Comparison of ENCODE assay signal across 9 cellular contexts in genomic region chr17:17840751-17841591, GRCh38. TPM values are rescaled to one million over a fixed set of nuclear protein-coding genes. Genes with fewer than 3 reads are reported as not detected.
DNase-seq lines count a peak whose midpoint lies in the region; ATAC-seq and TF ChIP-seq lines count a peak whose summit lies in the region.
"Had no signal": no experiment of that assay in that cellular context is flagged by ENCODE, and none has a peak within 500 bp of the region (broad histone marks: within the 10 kb centered on the region; RNA-seq: fewer than 3 reads in every experiment).

No MANE protein-coding gene starts in this region.

- peak overlapping the region; percentile 74 to 98 for H3K9ac ChIP-seq in duodenal mucosa (ENCODE audit: low read depth in 1 of 2, low read length in 2 of 2)

- DNase-seq in NCI-H2029 (lab: John Stamatoyannopoulos, UW) (peak; percentile 39), NCI-H2029 treated with DMSO at 0.1 percent for 48 hours (lab: John Stamatoyannopoulos, UW) (no peak), Panc1 (ENCODE audit: low read depth, low spot score) (no peak), vagina (ENCODE audit: extremely low spot score in 2 of 2) (no peak), NCI-H446 treated with DMSO at 0.1 percent for 48 hours (lab: John Stamatoyannopoulos, UW) (no peak)
- DNase-seq: DND-41 had no signal

- TF ChIP-seq POLR2A in vagina (IDR thresholded peaks at IDR 0.05): no peak

- in situ Hi-C loops in Panc1 (cut with HindIII; ENCODE audit: low pct_unique_long_range_greater_than_20kb, low sequenced_read_pairs): no loop called here

- no TSS peak for BruUV-seq in Panc1 (replicated peaks; lab: Mats Ljungman, UMichigan)

- H3K36me3 ChIP-seq in Panc1 (ENCODE audit: control insufficient read depth, insufficient read depth, low read length) (no peaks in the 10 kb centered on the region), duodenal mucosa (ENCODE audit: control insufficient read depth in 1 of 2, insufficient read depth in 2 of 2, low read length in 2 of 2) (no peaks in the 10 kb centered on the region), mesodermal cell (ENCODE audit: control insufficient read depth, insufficient read depth, low read length) (no peaks in the 10 kb centered on the region), vagina (no peaks in the 10 kb centered on the region)

- intact Hi-C loops in Panc1 (cut with micrococcal nuclease; ENCODE audit: unreplicated experiment) (no loop called here), vagina (cut with DNase I) (no loop called here)

- POLR2A ChIA-PET in Panc1 (lab: Charles Lee): interaction anchor here (0.5 to 0.6 kb wide), 2 partner anchors 157 to 263 kb away, joined by 4 to 5 read pairs; no protein-coding TSS in a partner anchor

- H3K27ac ChIP-seq in Panc1 (ENCODE audit: low read length) (peak overlapping the region; percentile 98), duodenal mucosa (ENCODE audit: low read depth, low read length) (peak overlapping the region; percentile 98), mesodermal cell (ENCODE audit: low read depth, low read length, severe bottlenecking) (peak overlapping the region; percentile 92), vagina (peak overlapping the region; percentile 97)

- WGBS in mesodermal cell (ENCODE audit: insufficient coverage in 2 of 2), 2 experiments: 66 to 76% methylated on average over 3 to 5 of the region's 7 CpGs

- no peak overlapping the region for H3K4me3 ChIP-seq in Panc1 (ENCODE audit: low read depth in 2 of 2, low read length in 2 of 2)
- H3K4me3 ChIP-seq in duodenal mucosa (ENCODE audit: low read depth in 1 of 2, low read length in 2 of 2): peak overlapping the region; percentile 61 to 63
- peak overlapping the region; percentile 29 for H3K4me3 ChIP-seq in mesodermal cell (ENCODE audit: extremely low read depth, insufficient read depth, low read length, poor library complexity, severe bottlenecking)
- H3K4me3 ChIP-seq in vagina: peak overlapping the region; percentile 48 to 50

- peaks cover 49% of the 10 kb centered on the region for H3K4me1 ChIP-seq in Panc1 (ENCODE audit: control insufficient read depth, insufficient read depth, low read length)
- peaks cover 39 to 40% of the 10 kb centered on the region in 2 donors for H3K4me1 ChIP-seq in duodenal mucosa (ENCODE audit: control insufficient read depth in 1 of 2, insufficient read depth in 2 of 2, low read length in 2 of 2)
- H3K4me1 ChIP-seq in mesodermal cell (ENCODE audit: control insufficient read depth, insufficient read depth, low read length, poor library complexity, severe bottlenecking): peaks cover 33% of the 10 kb centered on the region
- peaks cover 56% of the 10 kb centered on the region for H3K4me1 ChIP-seq in vagina

- ATAC-seq in Panc1 (no peak), HG02610 (IDR thresholded peaks at IDR 0.05; ENCODE audit: unreplicated experiment) (no peak)

- TF ChIP-seq CTCF in Panc1 (IDR thresholded peaks at IDR 0.05): no peak
- no peak for TF ChIP-seq CTCF in vagina (IDR thresholded peaks at IDR 0.05)

- H3K27me3 ChIP-seq in Panc1 (ENCODE audit: control insufficient read depth, insufficient read depth, low read length) (no peaks in the 10 kb centered on the region), duodenal mucosa (ENCODE audit: control insufficient read depth in 1 of 2, insufficient read depth in 2 of 2, low read length in 2 of 2) (no peaks in the 10 kb centered on the region), vagina (no peaks in the 10 kb centered on the region)

- no peaks in the 10 kb centered on the region for H3K9me3 ChIP-seq in Panc1 (ENCODE audit: control insufficient read depth, insufficient read depth, low read depth, low read length)
- no peaks in the 10 kb centered on the region for H3K9me3 ChIP-seq in duodenal mucosa (ENCODE audit: control insufficient read depth in 1 of 2, low read length in 2 of 2)
- no peaks in the 10 kb centered on the region for H3K9me3 ChIP-seq in mesodermal cell (ENCODE audit: control insufficient read depth, low read length)
- H3K9me3 ChIP-seq in vagina: no peaks in the 10 kb centered on the region

- CTCF ChIA-PET in Panc1 (lab: Charles Lee): interaction anchor here (0.6 kb wide), 1 partner anchor 30 kb away, joined by 8 read pairs; no protein-coding TSS in a partner anchor

RNA-seq across cellular contexts. Expression of gene SREBF1, which starts 4.2 kb away (rescaled TPM):
- 230 TPM for total RNA-seq in Panc1 (2021; ENCODE audit: unreplicated experiment)
- polyA plus RNA-seq in Panc1 (2012; ENCODE audit: insufficient read length): 434 TPM
- polyA plus RNA-seq in mesodermal cell (2013, experiment 1 of 2): 51.2 TPM
- 44.7 TPM for polyA plus RNA-seq in mesodermal cell (2013, experiment 2 of 2)
- total RNA-seq in vagina: 84.0 TPM

Comparison
In these comparisons a context has a peak if more than half of its experiments do, and no peak if none do; other contexts are left out.
1. H3K4me3 ChIP-seq: peak in duodenal mucosa (2 of 2), mesodermal cell (single experiment) and vagina (2 of 2); none in Panc1 (0 of 2).
2. Peak in every context shown above with its lines, with median percentiles within 50 percentile points of each other: H3K27ac ChIP-seq.